Comparison of ENCODE assay signal across 25 cellular contexts in genomic region chr14:22316473-22316872, GRCh38.
DNase-seq lines count a peak whose midpoint lies in the region; ATAC-seq, FAIRE-seq and TF ChIP-seq lines count a peak whose summit lies in the region.
"Had no signal": no experiment of that assay in that cellular context is flagged by ENCODE, and none has a peak within 500 bp of the region (broad histone marks: within the 10 kb centered on the region; RNA-seq: fewer than 3 reads in every experiment).

No MANE protein-coding gene starts in this region.

- H3K36me3 Mint-ChIP-seq in activated CD4-positive, alpha-beta T cell treated with anti-CD3 and anti-CD28 coated beads, Interleukin-2, amount 10 ng/mL, durations not matched to agents 24 days and 14 days (ENCODE audit: low read depth), result no peaks in the 10 kb centered on the region
- H3K36me3 Mint-ChIP-seq in activated CD4-positive, alpha-beta T cell treated with anti-CD3 and anti-CD28 coated beads, Interleukin-2, amount 10 ng/mL, durations not matched to agents 7 days and 5 days (ENCODE audit: low read depth), result no peaks in the 10 kb centered on the region
- H3K36me3 Mint-ChIP-seq in activated naive CD4-positive, alpha-beta T cell treated with anti-CD3 and anti-CD28 coated beads, Interleukin-2, amount 50 U/mL, for 24 hours, result no peaks in the 10 kb centered on the region
- H3K36me3 Mint-ChIP-seq in CD8-positive, alpha-beta T cell, result no peaks in the 10 kb centered on the region
- H3K36me3 Mint-ChIP-seq: CD14-positive monocyte had no signal

- no peaks in the 10 kb centered on the region for H3K9me1 ChIP-seq in K562 (ENCODE audit: control insufficient read depth, insufficient read depth, low read length)

- DNase-seq in activated CD4-positive, alpha-beta T cell treated with anti-CD3 and anti-CD28 coated beads, Interleukin-2, amount 10 ng/mL, durations not matched to agents 24 days and 14 days, result no peak
- no peak for DNase-seq in activated CD4-positive, alpha-beta T cell treated with anti-CD3 and anti-CD28 coated beads, Interleukin-2, amount 10 ng/mL, durations not matched to agents 7 days and 5 days
- DNase-seq in activated naive CD4-positive, alpha-beta T cell (lab: John Stamatoyannopoulos, UW), result no peak
- DNase-seq in A549 (ENCODE audit: low read depth in 1 of 2, low spot score in 1 of 2) (no peak), K562 (ENCODE audit: extremely low read depth in 1 of 4, low spot score in 3 of 4) (no peak), NCI-H1436 (lab: John Stamatoyannopoulos, UW) (no peak)
- no peak for DNase-seq in CD8-positive, alpha-beta T cell
- DNase-seq: ACHN; AML-193; BE2C; Calu3; CD4-positive, alpha-beta T cell; COR-L47; DMS153; DND-41; GM23248; H9 had no signal

- no peaks in the 10 kb centered on the region for H3K79me2 ChIP-seq in K562 (ENCODE audit: control insufficient read depth, insufficient read depth, low read length)

- H3K9ac ChIP-seq in K562 (ENCODE audit: insufficient read depth in 1 of 2, low read depth in 2 of 2, low read length in 2 of 2), result no peak overlapping the region
- H3K9ac ChIP-seq: BLaER1 treated with 17β-estradiol and CSF1 and Interleukin-3, amounts not matched to agents 10 nM and 100 nM; GM23248 had no signal

- H3K27ac Mint-ChIP-seq in activated CD4-positive, alpha-beta T cell treated with anti-CD3 and anti-CD28 coated beads, Interleukin-2, amount 10 ng/mL, durations not matched to agents 24 days and 14 days, result peak overlapping the region; percentile 63
- H3K27ac Mint-ChIP-seq in activated CD4-positive, alpha-beta T cell treated with anti-CD3 and anti-CD28 coated beads, Interleukin-2, amount 10 ng/mL, durations not matched to agents 7 days and 5 days, result no peak overlapping the region
- H3K27ac Mint-ChIP-seq in activated naive CD4-positive, alpha-beta T cell treated with anti-CD3 and anti-CD28 coated beads, Interleukin-2, amount 50 U/mL, for 24 hours, result peak overlapping the region; percentile 30
- no peak overlapping the region for H3K27ac Mint-ChIP-seq in CD8-positive, alpha-beta T cell
- H3K27ac Mint-ChIP-seq: CD14-positive monocyte; CD4-positive, alpha-beta T cell; H9 had no signal

- in situ Hi-C loops in K562 (cut with MboI), result loop anchor here (5.0 kb wide), 1 partner anchor 66 kb away; no protein-coding TSS in a partner anchor

- no peak overlapping the region for H2AFZ ChIP-seq in K562 (ENCODE audit: low read depth, low read length)
- H2AFZ ChIP-seq: GM23248 had no signal

- no peak overlapping the region for H3K4me3 Mint-ChIP-seq in activated CD4-positive, alpha-beta T cell treated with anti-CD3 and anti-CD28 coated beads, Interleukin-2, amount 10 ng/mL, durations not matched to agents 24 days and 14 days
- H3K4me3 Mint-ChIP-seq in activated CD4-positive, alpha-beta T cell treated with anti-CD3 and anti-CD28 coated beads, Interleukin-2, amount 10 ng/mL, durations not matched to agents 7 days and 5 days, result no peak overlapping the region
- H3K4me3 Mint-ChIP-seq in activated naive CD4-positive, alpha-beta T cell treated with anti-CD3 and anti-CD28 coated beads, Interleukin-2, amount 50 U/mL, for 24 hours, result no peak overlapping the region
- no peak overlapping the region for H3K4me3 Mint-ChIP-seq in CD8-positive, alpha-beta T cell
- H3K4me3 Mint-ChIP-seq: CD14-positive monocyte; CD4-positive, alpha-beta T cell; H9 had no signal

- H3K27ac ChIP-seq in A549 (no peak overlapping the region), K562 (ENCODE audit: extremely low read depth, low read depth, low read length) (no peak overlapping the region)
- no peak overlapping the region for H3K27ac ChIP-seq in CD8-positive, alpha-beta T cell (ENCODE audit: low read depth, low read length)
- H3K27ac ChIP-seq: 22Rv1; BLaER1 treated with 17β-estradiol and CSF1 and Interleukin-3, amounts not matched to agents 10 nM and 100 nM; GM23248 had no signal

- H3K4me1 ChIP-seq in A549 (no peaks in the 10 kb centered on the region; the same call in 2 of the 3 replicates), K562 (replicated peaks in 1 of 2; ENCODE audit: control insufficient read depth in 2 of 2, insufficient read depth in 2 of 2, low read length in 2 of 2) (no peaks in the 10 kb centered on the region)
- H3K4me1 ChIP-seq in CD8-positive, alpha-beta T cell (ENCODE audit: insufficient read depth, low read length), result no peaks in the 10 kb centered on the region
- H3K4me1 ChIP-seq: BE2C had no signal

- TF ChIP-seq RAD21 in A549 (conservative IDR thresholded peaks at IDR 0.05 in 1 of 2, IDR thresholded peaks at IDR 0.05 in 1 of 2) (no peak), K562 (CRISPR knock-in tag; conservative IDR thresholded peaks at IDR 0.05 in 1 of 2, IDR thresholded peaks at IDR 0.05 in 1 of 2) (no peak)

- CTCF ChIA-PET in activated CD4-positive, alpha-beta T cell treated with anti-CD3 and anti-CD28 coated beads, Interleukin-2, amount 10 ng/mL, durations not matched to agents 7 days and 5 days (lab: Charles Lee), result no interaction called here
- CTCF ChIA-PET in A549 (lab: Yijun Ruan, JAX) (interaction anchor here (1.0 to 8.9 kb wide), 4 partner anchors 9 to 70 kb away, joined by 3 to 138 read pairs (median 4); no protein-coding TSS in a partner anchor), K562 (lab: Yijun Ruan, JAX; ENCODE audit: low intra/inter-chr PET ratio) (no interaction called here)
- CTCF ChIA-PET in CD8-positive, alpha-beta T cell (lab: Charles Lee), result no interaction called here

- intact Hi-C loops in activated CD4-positive, alpha-beta T cell treated with anti-CD3 and anti-CD28 coated beads, Interleukin-2, amount 10 ng/mL, durations not matched to agents 24 days and 14 days (cut with micrococcal nuclease), result loop anchor here (5.0 to 10.0 kb wide), 3 partner anchors 66 to 238 kb away; no protein-coding TSS in a partner anchor
- intact Hi-C loops in K562 (cut with micrococcal nuclease), result loop anchor here (5.0 kb wide), 1 partner anchor 156 kb away; no protein-coding TSS in a partner anchor
- intact Hi-C loops in CD8-positive, alpha-beta T cell (cut with DNase I, micrococcal nuclease), result loop anchor here in 1 of 2 experiments (10.0 kb wide), 1 partner anchor 248 kb away; no protein-coding TSS in a partner anchor

- no peaks in the 10 kb centered on the region for H3K36me3 ChIP-seq in K562 (ENCODE audit: control insufficient read depth, insufficient read depth, low read length)
- H3K36me3 ChIP-seq in CD8-positive, alpha-beta T cell (ENCODE audit: insufficient read depth, low read length), result no peaks in the 10 kb centered on the region
- H3K36me3 ChIP-seq: BE2C; BLaER1 treated with 17β-estradiol and CSF1 and Interleukin-3, amounts not matched to agents 10 nM and 100 nM had no signal

- POLR2A ChIA-PET in activated CD4-positive, alpha-beta T cell treated with anti-CD3 and anti-CD28 coated beads, Interleukin-2, amount 10 ng/mL, durations not matched to agents 7 days and 5 days (lab: Charles Lee), result no interaction called here
- POLR2A ChIA-PET in A549 (lab: Yijun Ruan, JAX), result no interaction called here
- POLR2A ChIA-PET in K562 (lab: Yijun Ruan, JAX), result no interaction called here
- POLR2A ChIA-PET in CD8-positive, alpha-beta T cell (lab: Charles Lee), result no interaction called here

- ATAC-seq in A549 (no peak), K562 (no peak)
- no peak for ATAC-seq in CD8-positive, alpha-beta T cell
- ATAC-seq: HCT116 had no signal

- TF ChIP-seq CTCF in A549 (IDR thresholded peaks at IDR 0.05) (no peak), K562 (IDR thresholded peaks at IDR 0.05 in 2 of 3, conservative IDR thresholded peaks at IDR 0.05 in 1 of 3; ENCODE audit: insufficient read depth in 2 of 3, low read depth in 1 of 3, low read length in 3 of 3) (no peak)
- no peak for TF ChIP-seq CTCF in CD8-positive, alpha-beta T cell (IDR thresholded peaks at IDR 0.05)

- H3K4me2 ChIP-seq in A549, result no peak overlapping the region
- no peak overlapping the region for H3K4me2 ChIP-seq in K562 (ENCODE audit: insufficient read depth, low read length)
- H3K4me2 ChIP-seq: BLaER1 treated with 17β-estradiol and CSF1 and Interleukin-3, amounts not matched to agents 10 nM and 100 nM had no signal

- H4K20me1 ChIP-seq in K562 (replicated peaks; ENCODE audit: control insufficient read depth, insufficient read depth, low read length), result no peaks in the 10 kb centered on the region; the same call in 1 of the 2 replicates
- H4K20me1 ChIP-seq: BLaER1 treated with 17β-estradiol and CSF1 and Interleukin-3, amounts not matched to agents 10 nM and 100 nM had no signal

- no peaks in the 10 kb centered on the region for H3K27me3 Mint-ChIP-seq in activated CD4-positive, alpha-beta T cell treated with anti-CD3 and anti-CD28 coated beads, Interleukin-2, amount 10 ng/mL, durations not matched to agents 24 days and 14 days
- H3K27me3 Mint-ChIP-seq in activated CD4-positive, alpha-beta T cell treated with anti-CD3 and anti-CD28 coated beads, Interleukin-2, amount 10 ng/mL, durations not matched to agents 7 days and 5 days, result no peaks in the 10 kb centered on the region
- no peaks in the 10 kb centered on the region for H3K27me3 Mint-ChIP-seq in activated naive CD4-positive, alpha-beta T cell treated with anti-CD3 and anti-CD28 coated beads, Interleukin-2, amount 50 U/mL, for 24 hours
- H3K27me3 Mint-ChIP-seq in CD8-positive, alpha-beta T cell (ENCODE audit: low read depth), result no peaks in the 10 kb centered on the region
- H3K27me3 Mint-ChIP-seq: CD4-positive, alpha-beta T cell had no signal

- no peak overlapping the region for H3K4me3 ChIP-seq in A549
- H3K4me3 ChIP-seq in K562, result no peak overlapping the region
- no peak overlapping the region for H3K4me3 ChIP-seq in CD8-positive, alpha-beta T cell (ENCODE audit: low read depth, low read length)
- H3K4me3 ChIP-seq: BLaER1 treated with 17β-estradiol and CSF1 and Interleukin-3, amounts not matched to agents 10 nM and 100 nM; GM23248 had no signal

- no peaks in the 10 kb centered on the region for H3K9me3 Mint-ChIP-seq in activated CD4-positive, alpha-beta T cell treated with anti-CD3 and anti-CD28 coated beads, Interleukin-2, amount 10 ng/mL, durations not matched to agents 24 days and 14 days
- no peaks in the 10 kb centered on the region for H3K9me3 Mint-ChIP-seq in activated CD4-positive, alpha-beta T cell treated with anti-CD3 and anti-CD28 coated beads, Interleukin-2, amount 10 ng/mL, durations not matched to agents 7 days and 5 days
- no peaks in the 10 kb centered on the region for H3K9me3 Mint-ChIP-seq in activated naive CD4-positive, alpha-beta T cell treated with anti-CD3 and anti-CD28 coated beads, Interleukin-2, amount 50 U/mL, for 24 hours
- no peaks in the 10 kb centered on the region for H3K9me3 Mint-ChIP-seq in CD8-positive, alpha-beta T cell
- H3K9me3 Mint-ChIP-seq: CD14-positive monocyte; CD4-positive, alpha-beta T cell; H9 had no signal

- FAIRE-seq in A549 (lab: Jason Lieb, UNC), result no peak
- no peak for FAIRE-seq in K562 (lab: Jason Lieb, UNC)
- FAIRE-seq: A204.1, G401.6, GM12892 had no signal

- BruUV-seq in K562 (replicated peaks; lab: Mats Ljungman, UMichigan), result no TSS peak

- TF ChIP-seq EP300 in A549 (IDR thresholded peaks at IDR 0.05), result no peak
- no peak for TF ChIP-seq EP300 in K562 (IDR thresholded peaks at IDR 0.05; ENCODE audit: low read length)

- no peaks in the 10 kb centered on the region for H3K27me3 ChIP-seq in K562 (ENCODE audit: control insufficient read depth in 2 of 2, insufficient read depth in 2 of 2, low read length in 2 of 2)
- H3K27me3 ChIP-seq in CD8-positive, alpha-beta T cell (ENCODE audit: insufficient read depth, low read length), result no peaks in the 10 kb centered on the region
- H3K27me3 ChIP-seq: BE2C; BLaER1 treated with 17β-estradiol and CSF1 and Interleukin-3, amounts not matched to agents 10 nM and 100 nM had no signal

- no peaks in the 10 kb centered on the region for H3K4me1 Mint-ChIP-seq in activated CD4-positive, alpha-beta T cell treated with anti-CD3 and anti-CD28 coated beads, Interleukin-2, amount 10 ng/mL, durations not matched to agents 24 days and 14 days
- peaks cover 3% of the 10 kb centered on the region for H3K4me1 Mint-ChIP-seq in activated CD4-positive, alpha-beta T cell treated with anti-CD3 and anti-CD28 coated beads, Interleukin-2, amount 10 ng/mL, durations not matched to agents 7 days and 5 days
- no peaks in the 10 kb centered on the region for H3K4me1 Mint-ChIP-seq in activated naive CD4-positive, alpha-beta T cell treated with anti-CD3 and anti-CD28 coated beads, Interleukin-2, amount 50 U/mL, for 24 hours
- H3K4me1 Mint-ChIP-seq in CD8-positive, alpha-beta T cell (ENCODE audit: low read depth), result no peaks in the 10 kb centered on the region

- H3K9me3 ChIP-seq in A549 (no peaks in the 10 kb centered on the region), K562 (replicated peaks; ENCODE audit: control insufficient read depth, insufficient read depth, low read depth, low read length) (no peaks in the 10 kb centered on the region)
- H3K9me3 ChIP-seq in CD8-positive, alpha-beta T cell (ENCODE audit: low read length), result no peaks in the 10 kb centered on the region
- H3K9me3 ChIP-seq: BE2C; BLaER1 treated with 17β-estradiol and CSF1 and Interleukin-3, amounts not matched to agents 10 nM and 100 nM had no signal

- WGBS in A549 (ENCODE audit: missing lambda C conversion rate), result 95% methylated on average over 1 of the region's 1 CpG
- WGBS in K562 (ENCODE audit: insufficient coverage, low coverage, missing lambda C conversion rate), result 50% methylated on average over 1 of the region's 1 CpG

- no peak for TF ChIP-seq POLR2A in A549 (IDR thresholded peaks at IDR 0.05; ENCODE audit: low read length)
- TF ChIP-seq POLR2A in K562 (conservative IDR thresholded peaks at IDR 0.05), result no peak

Comparison
In these comparisons a context has a peak if more than half of its experiments do, and no peak if none do; other contexts are left out.
1. H3K27ac Mint-ChIP-seq: peak in activated CD4-positive, alpha-beta T cell treated with anti-CD3 and anti-CD28 coated beads, Interleukin-2, amount 10 ng/mL, durations not matched to agents 24 days and 14 days (single experiment) and activated naive CD4-positive, alpha-beta T cell treated with anti-CD3 and anti-CD28 coated beads, Interleukin-2, amount 50 U/mL, for 24 hours (single experiment); none in activated CD4-positive, alpha-beta T cell treated with anti-CD3 and anti-CD28 coated beads, Interleukin-2, amount 10 ng/mL, durations not matched to agents 7 days and 5 days (single experiment) and CD8-positive, alpha-beta T cell (single experiment).